Comparison of ENCODE assay signal across 8 cellular contexts in the genomic region with DNA sequence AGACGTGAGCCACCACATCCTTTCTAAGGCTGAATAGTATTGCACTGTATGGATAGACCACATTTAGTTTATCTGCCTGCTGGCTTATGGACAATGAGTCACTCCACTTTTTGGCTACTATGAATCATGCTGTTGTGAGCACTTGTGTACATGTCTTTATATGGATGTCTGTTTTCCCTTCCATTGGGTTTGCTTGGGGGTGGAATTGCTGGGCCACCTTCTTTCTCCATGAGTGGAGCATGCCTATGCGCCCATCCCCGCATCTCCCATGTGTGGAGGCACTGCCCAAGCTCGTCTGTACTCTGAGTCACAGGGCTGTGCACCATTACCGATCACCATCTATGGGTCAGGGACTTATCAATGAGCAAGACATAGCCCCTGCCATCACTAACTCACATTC.
DNase-seq lines count a peak whose midpoint lies in the region; ATAC-seq lines count a peak whose summit lies in the region.

No MANE protein-coding gene starts in this region.

- DNase-seq in Ammon's horn (ENCODE audit: low spot score) (peak; percentile 20), HS-27A (ENCODE audit: low read depth) (peak; percentile 78), amniotic stem cell (lab: John Stamatoyannopoulos, UW) (peak; percentile 83), kidney tubule cell (ENCODE audit: low spot score) (peak; percentile 98), DMS79 (lab: John Stamatoyannopoulos, UW) (no peak), NCI-H2227 (lab: John Stamatoyannopoulos, UW; ENCODE audit: unreplicated experiment) (no peak)

- no peak for ATAC-seq in HG02623 (IDR thresholded peaks at IDR 0.05; ENCODE audit: unreplicated experiment)
- ATAC-seq in GM19023 (IDR thresholded peaks at IDR 0.05; ENCODE audit: unreplicated experiment) = no peak

Comparison
In these comparisons a context has a peak if more than half of its experiments do, and no peak if none do; other contexts are left out.
1. DNase-seq: peak in Ammon's horn (single experiment), HS-27A (single experiment), amniotic stem cell (single experiment) and kidney tubule cell (single experiment); none in DMS79 (single experiment) and NCI-H2227 (single experiment).